ENCODE assay signal across 1 cellular context in the genomic region with DNA sequence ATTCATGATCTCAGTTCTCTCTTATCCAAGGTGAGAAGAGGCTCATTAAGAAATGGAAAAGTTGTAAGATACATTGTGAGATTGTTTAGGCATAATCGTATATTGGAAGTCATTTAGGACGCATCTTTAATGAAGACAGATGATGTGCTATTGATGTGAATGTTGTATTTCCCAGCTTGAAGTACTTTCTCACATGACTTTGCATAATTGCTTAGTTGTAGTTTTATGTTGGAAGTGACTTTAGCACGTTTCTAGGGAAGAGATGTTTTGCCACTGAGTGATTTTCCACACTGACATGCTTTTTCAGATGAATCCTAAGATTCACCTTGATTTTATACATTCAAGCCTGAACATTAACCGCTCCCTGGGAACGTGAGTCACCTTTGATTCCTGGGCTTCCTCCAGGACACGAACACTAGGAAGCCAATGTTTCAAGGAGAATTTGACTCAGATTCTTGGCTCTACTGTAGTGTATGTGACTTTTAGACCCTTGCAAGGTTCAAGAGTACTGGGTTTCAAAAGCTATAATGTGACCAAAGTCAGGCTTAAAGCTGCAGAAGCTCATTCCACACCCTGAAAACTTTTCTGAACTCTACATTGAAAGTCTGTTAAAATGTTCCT.
TF ChIP-seq lines count a peak whose summit lies in the region.

No MANE protein-coding gene starts in this region.

TF ChIP-seq in endothelial cell of umbilical vein, 7 proteins besides CTCF, POLR2A, EP300 and RAD21:
- TF ChIP-seq EZH2 (IDR thresholded peaks at IDR 0.05; ENCODE audit: borderline replicate concordance, low read depth, low read length, severe bottlenecking) (no peak), FOS (IDR thresholded peaks at IDR 0.05; ENCODE audit: borderline replicate concordance, insufficient read depth, low read length) (no peak), MYC (IDR thresholded peaks at IDR 0.05; ENCODE audit: low read depth, low read length) (no peak), POLR2AphosphoS5 (IDR thresholded peaks at IDR 0.05; ENCODE audit: insufficient read depth, low read depth, low read length) (no peak), MAX (IDR thresholded peaks at IDR 0.05; ENCODE audit: insufficient read depth, insufficient read length) (no peak)
